Comparison of ENCODE assay signal across 7 cellular contexts in genomic region chr14:94051115-94051514, GRCh38. TPM values are rescaled to one million over a fixed set of nuclear protein-coding genes. Genes with fewer than 3 reads are reported as not detected.
DNase-seq lines count a peak whose midpoint lies in the region; ATAC-seq and TF ChIP-seq lines count a peak whose summit lies in the region.

No MANE protein-coding gene starts in this region.

- WGBS in H9 (ENCODE audit: extremely low coverage, insufficient read length, low lambda C conversion rate) = no CpG with 5 or more reads among the region's 9 CpGs
- WGBS in sigmoid colon, 2 donors = 52 to 72% methylated on average over 9 of the region's 9 CpGs

- H4K20me1 ChIP-seq in H9 (ENCODE audit: control insufficient read depth, insufficient read depth, insufficient read length) = no peaks in the 10 kb centered on the region

- H2BK120ac ChIP-seq in H9 (ENCODE audit: low read depth, low read length, poor library complexity, severe bottlenecking) = no peak overlapping the region

- no peak overlapping the region for H4K91ac ChIP-seq in H9 (ENCODE audit: insufficient read length, low read depth, low read length)

- no peaks in the 10 kb centered on the region for H3K9me3 Mint-ChIP-seq in H9
- H3K9me3 Mint-ChIP-seq in activated CD8-positive, alpha-beta memory T cell treated with anti-CD3 and anti-CD28 coated beads, Interleukin-2, amount 10 ng/mL, durations not matched to agents 7 days and 5 days (ENCODE audit: low read depth) = no peaks in the 10 kb centered on the region

- no peak overlapping the region for H2BK15ac ChIP-seq in H9 (ENCODE audit: low read depth, low read length)

- no peak overlapping the region for H3K9ac ChIP-seq in H9 (ENCODE audit: extremely low read depth, insufficient read length, low read length)

- no peaks in the 10 kb centered on the region for H3K23me2 ChIP-seq in H9 (ENCODE audit: insufficient read length, low read depth, low read length, poor library complexity, severe bottlenecking)

- H3K4me1 ChIP-seq in H9 (ENCODE audit: insufficient read depth, low read length) = no peaks in the 10 kb centered on the region; the same call in 1 of the 2 replicates
- peaks cover 0 to 18% (median 13%) of the 10 kb centered on the region in 4 donors for H3K4me1 ChIP-seq in sigmoid colon

- no peak overlapping the region for H3K23ac ChIP-seq in H9 (ENCODE audit: insufficient read length, low read depth, low read length)

- CTCF ChIA-PET in activated CD8-positive, alpha-beta memory T cell treated with anti-CD3 and anti-CD28 coated beads, Interleukin-2, amount 10 ng/mL, durations not matched to agents 7 days and 5 days (lab: Charles Lee) = interaction anchor here (0.7 to 4.9 kb wide), 9 partner anchors 15 to 111 kb away, joined by 3 to 41 read pairs (median 4); partner anchors contain the start of genes DDX24, IFI27L1 and IFI27L2

- H2BK20ac ChIP-seq in H9 (ENCODE audit: low read depth, low read length, poor library complexity, severe bottlenecking) = no peak overlapping the region

- no peak overlapping the region for H2AK5ac ChIP-seq in H9 (ENCODE audit: insufficient read length, low read length)

- H3T11ph ChIP-seq in H9 (ENCODE audit: low read length) = no peak overlapping the region

- no peak overlapping the region for H3K18ac ChIP-seq in H9 (ENCODE audit: insufficient read length, low read depth, low read length)

- no peak overlapping the region for H3K4me2 ChIP-seq in H9 (ENCODE audit: insufficient read depth, insufficient read length, low read length)

- intact Hi-C loops in cardiac septum (cut with DNase I) (no loop called here), sigmoid colon (cut with DNase I) (loop anchor here (1.0 kb wide), 1 partner anchor 85 kb away; no protein-coding TSS in a partner anchor)

- TF ChIP-seq CTCF in H9 (conservative IDR thresholded peaks at IDR 0.05) (peak; percentile 65), sigmoid colon (IDR thresholded peaks at IDR 0.05) (peak in 3 of 4 experiments; percentile 14 to 45 (median 17))

- H3K27me3 ChIP-seq in H9 (ENCODE audit: insufficient read depth, low read length) (no peaks in the 10 kb centered on the region), sigmoid colon (no peaks in the 10 kb centered on the region)

- no peak overlapping the region for H3K27ac ChIP-seq in H9 (ENCODE audit: insufficient read length, low read depth, low read length)
- peak overlapping the region in 1 of 4 donors; percentile 19 for H3K27ac ChIP-seq in sigmoid colon

- no peaks in the 10 kb centered on the region for H3K27me3 Mint-ChIP-seq in H9 (ENCODE audit: low read depth)
- no peaks in the 10 kb centered on the region for H3K27me3 Mint-ChIP-seq in activated CD8-positive, alpha-beta memory T cell treated with anti-CD3 and anti-CD28 coated beads, Interleukin-2, amount 10 ng/mL, durations not matched to agents 7 days and 5 days

- H3K4me3 Mint-ChIP-seq in H9 = no peak overlapping the region
- H3K4me3 Mint-ChIP-seq in activated CD8-positive, alpha-beta memory T cell treated with anti-CD3 and anti-CD28 coated beads, Interleukin-2, amount 10 ng/mL, durations not matched to agents 7 days and 5 days = no peak overlapping the region

- no peak overlapping the region; a peak in 2 of 7 replicates for H3K27ac Mint-ChIP-seq in H9
- no peak overlapping the region for H3K27ac Mint-ChIP-seq in activated CD8-positive, alpha-beta memory T cell treated with anti-CD3 and anti-CD28 coated beads, Interleukin-2, amount 10 ng/mL, durations not matched to agents 7 days and 5 days

- H3K14ac ChIP-seq in H9 (ENCODE audit: insufficient read depth, low read length) = no peak overlapping the region

- H3K36me3 Mint-ChIP-seq in H9 (ENCODE audit: insufficient read depth in 1 of 3, low read depth in 3 of 3) = peaks cover 40 to 80% (median 66%) of the 10 kb centered on the region in 3 experiments; a peak in 6 of 7 replicates
- H3K36me3 Mint-ChIP-seq in activated CD8-positive, alpha-beta memory T cell treated with anti-CD3 and anti-CD28 coated beads, Interleukin-2, amount 10 ng/mL, durations not matched to agents 7 days and 5 days = peaks cover 50% of the 10 kb centered on the region

- no peak overlapping the region for H4K5ac ChIP-seq in H9 (ENCODE audit: insufficient read length, low read depth, low read length)

- H3K4me3 ChIP-seq in sigmoid colon = no peak overlapping the region

- ATAC-seq in activated CD8-positive, alpha-beta memory T cell treated with anti-CD3 and anti-CD28 coated beads, Interleukin-2, amount 10 ng/mL, durations not matched to agents 7 days and 5 days = no peak
- no peak for ATAC-seq in HG02840 (IDR thresholded peaks at IDR 0.05; ENCODE audit: low FRiP score, unreplicated experiment)
- ATAC-seq in GM21576 (IDR thresholded peaks at IDR 0.05; ENCODE audit: unreplicated experiment) = no peak

- peak; percentile 44 for DNase-seq in H9
- DNase-seq in activated CD8-positive, alpha-beta memory T cell treated with anti-CD3 and anti-CD28 coated beads, Interleukin-2, amount 10 ng/mL, durations not matched to agents 7 days and 5 days = peak; percentile 40
- peak; percentile 64 for DNase-seq in cardiac septum (ENCODE audit: low spot score)
- peak; percentile 81 for DNase-seq in sigmoid colon
- DNase-seq in GM19240 (ENCODE audit: insufficient read length, low spot score) = no peak

- no peaks in the 10 kb centered on the region for H3K9me3 ChIP-seq in H9 (ENCODE audit: control insufficient read depth, low read depth, low read length)
- H3K9me3 ChIP-seq in sigmoid colon = no peaks in the 10 kb centered on the region

- no peak overlapping the region for H3K56ac ChIP-seq in H9 (ENCODE audit: insufficient read length, low read depth, low read length)

- no peak overlapping the region for H2BK12ac ChIP-seq in H9 (ENCODE audit: insufficient read length, low read depth, low read length)

- H3K36me3 ChIP-seq in sigmoid colon = peaks cover 38 to 100% (median 69%) of the 10 kb centered on the region in 4 donors

- peaks cover 15 to 18% of the 10 kb centered on the region in 2 experiments for H3K4me1 Mint-ChIP-seq in H9
- peaks cover 35% of the 10 kb centered on the region for H3K4me1 Mint-ChIP-seq in activated CD8-positive, alpha-beta memory T cell treated with anti-CD3 and anti-CD28 coated beads, Interleukin-2, amount 10 ng/mL, durations not matched to agents 7 days and 5 days

- no peak for TF ChIP-seq POLR2A in sigmoid colon (IDR thresholded peaks at IDR 0.05)

- no peaks in the 10 kb centered on the region for H3K79me1 ChIP-seq in H9 (ENCODE audit: insufficient read depth, low read depth, low read length, poor library complexity, severe bottlenecking)

- H2AFZ ChIP-seq in H9 (ENCODE audit: low read length) = no peak overlapping the region

- no peak for TF ChIP-seq EP300 in sigmoid colon (IDR thresholded peaks at IDR 0.05)

- H2BK5ac ChIP-seq in H9 (ENCODE audit: insufficient read length, low read length) = no peak overlapping the region

- H3K4ac ChIP-seq in H9 (ENCODE audit: low read depth, low read length) = no peak overlapping the region

- H3K79me2 ChIP-seq in H9 (ENCODE audit: insufficient read depth, low read length) = no peaks in the 10 kb centered on the region

- H4K8ac ChIP-seq in H9 (replicated peaks; ENCODE audit: insufficient read length, low read depth, low read length) = no peak overlapping the region

RNA-seq across cellular contexts. Expression of gene OTUB2, which starts 25.0 kb away (rescaled TPM):
- 3.6 and 3.7 TPM in 2 replicates for total RNA-seq in H9 (2021)
- 1 to 10 TPM; 3.4 to 4.2 TPM for total RNA-seq in activated CD8-positive, alpha-beta memory T cell treated with anti-CD3 and anti-CD28 coated beads, Interleukin-2, amount 10 ng/mL, durations not matched to agents 7 days and 5 days
- total RNA-seq in cardiac septum = 0.30 TPM
- total RNA-seq in sigmoid colon = under 1 TPM; 0.14 to 0.71 (median 0.52) TPM
- polyA plus RNA-seq in sigmoid colon = 1 to 10 TPM in 2 of 3 donors, under 1 TPM in 1; 0.60 to 2.3 (median 2.0) TPM

RNA-seq across cellular contexts. Expression of gene DDX24, which starts 29.9 kb away (rescaled TPM):
- total RNA-seq in H9 (2021) (172 TPM in 2 replicates), cardiac septum (245 TPM), sigmoid colon (100 to 1,000 TPM; 109 to 147 (median 133) TPM)
- total RNA-seq in activated CD8-positive, alpha-beta memory T cell treated with anti-CD3 and anti-CD28 coated beads, Interleukin-2, amount 10 ng/mL, durations not matched to agents 7 days and 5 days = 100 to 1,000 TPM; 211 to 244 TPM
- 10 to 100 TPM; 42.5 to 63.5 (median 43.2) TPM for polyA plus RNA-seq in sigmoid colon

RNA-seq across cellular contexts. Expression of gene IFI27L1, which starts 30.0 kb away (rescaled TPM):
- total RNA-seq in H9 (2021) (27.4 TPM in 2 replicates), cardiac septum (9.3 TPM), sigmoid colon (1 to 10 TPM; 6.7 to 8.6 (median 7.7) TPM)
- 10 to 100 TPM; 42.8 to 55.4 TPM for total RNA-seq in activated CD8-positive, alpha-beta memory T cell treated with anti-CD3 and anti-CD28 coated beads, Interleukin-2, amount 10 ng/mL, durations not matched to agents 7 days and 5 days
- 10 to 100 TPM; 25.1 to 49.5 (median 30.6) TPM for polyA plus RNA-seq in sigmoid colon

RNA-seq across cellular contexts. Expression of gene CCDC197, which starts 54.0 kb away (rescaled TPM):
- total RNA-seq in H9 (2021) (not detected in 2 replicates), cardiac septum (3.4 TPM), sigmoid colon (not detected)
- under 1 TPM in 1 of 2 experiments, not detected in 1; 0.14 TPM for total RNA-seq in activated CD8-positive, alpha-beta memory T cell treated with anti-CD3 and anti-CD28 coated beads, Interleukin-2, amount 10 ng/mL, durations not matched to agents 7 days and 5 days
- polyA plus RNA-seq in sigmoid colon = not detected

RNA-seq across cellular contexts. Expression of gene IFI27, which starts 59.4 kb away (rescaled TPM):
- 1.7 TPM in 2 replicates for total RNA-seq in H9 (2021)
- total RNA-seq in activated CD8-positive, alpha-beta memory T cell treated with anti-CD3 and anti-CD28 coated beads, Interleukin-2, amount 10 ng/mL, durations not matched to agents 7 days and 5 days = 100 to 1,000 TPM in 1 of 2 experiments, 10 to 100 TPM in 1; 81.5 to 325 TPM
- 147 TPM for total RNA-seq in cardiac septum
- 100 to 1,000 TPM in 2 of 4 donors, 10 to 100 TPM in 2; 25.2 to 183 (median 98.3) TPM for total RNA-seq in sigmoid colon
- 1,000 to 10,000 TPM; 1,595 to 3,562 (median 2,792) TPM for polyA plus RNA-seq in sigmoid colon
